8 cellular contexts compared by ENCODE assay signal in genomic region chrX:20265221-20265725, GRCh38. TPM values are rescaled to one million over a fixed set of nuclear protein-coding genes. Genes with fewer than 3 reads are reported as not detected.
DNase-seq lines count a peak whose midpoint lies in the region; ATAC-seq, FAIRE-seq and TF ChIP-seq lines count a peak whose summit lies in the region.

No MANE protein-coding gene starts in this region.

- TF ChIP-seq POLR2A in gastroesophageal sphincter (IDR thresholded peaks at IDR 0.05) (peak in 1 of 2 donors; percentile 18), upper lobe of left lung (IDR thresholded peaks at IDR 0.05) (peak in 2 of 4 donors; percentile 67 to 70)

- H3K79me2 ChIP-seq in osteoblast (ENCODE audit: insufficient read depth, low read length) = peaks cover 42% of the 10 kb centered on the region

- TF ChIP-seq CTCF in gastroesophageal sphincter (IDR thresholded peaks at IDR 0.05) (no peak), osteoblast (IDR thresholded peaks at IDR 0.05; ENCODE audit: extremely low read depth, low read depth, low read length) (no peak), upper lobe of left lung (IDR thresholded peaks at IDR 0.05) (no peak)

- 0% methylated on average over 7 of the region's 26 CpGs; no CpG with 5 or more reads in 1 of the 2 donors for WGBS in gastroesophageal sphincter (ENCODE audit: low coverage in 1 of 2), 2 donors
- 0 to 21% methylated on average over 8 to 26 of the region's 26 CpGs for WGBS in upper lobe of left lung, 2 donors

- H3K4me1 ChIP-seq in gastroesophageal sphincter (peaks cover 0 to 18% (median 0%) of the 10 kb centered on the region in 3 donors), osteoblast (ENCODE audit: insufficient read depth, low read length) (peaks cover 22% of the 10 kb centered on the region), upper lobe of left lung (peaks cover 0 to 15% (median 8%) of the 10 kb centered on the region in 4 donors)

- H3K27me3 ChIP-seq in gastroesophageal sphincter = no peaks in the 10 kb centered on the region
- no peaks in the 10 kb centered on the region for H3K27me3 ChIP-seq in osteoblast (ENCODE audit: insufficient read depth, low read length)
- H3K27me3 ChIP-seq in upper lobe of left lung = no peaks in the 10 kb centered on the region

- H3K27ac ChIP-seq in gastroesophageal sphincter (peak overlapping the region; percentile 76 to 91 (median 85)), osteoblast (ENCODE audit: low read depth, low read length) (peak overlapping the region; percentile 97), upper lobe of left lung (peak overlapping the region; percentile 87 to 94 (median 91))

- H3K4me3 ChIP-seq in gastroesophageal sphincter = peak overlapping the region; percentile 69 to 81
- peak overlapping the region; percentile 79 for H3K4me3 ChIP-seq in osteoblast (ENCODE audit: insufficient read depth, low read length)
- H3K4me3 ChIP-seq in upper lobe of left lung = peak overlapping the region; percentile 30 to 72 (median 66)

- no peak overlapping the region for H2AFZ ChIP-seq in osteoblast (ENCODE audit: low read length)

- peak; percentile 71 for FAIRE-seq in RCC 7860 (lab: Jason Lieb, UNC)

- peak; percentile 47 for DNase-seq in AG08395 (ENCODE audit: low spot score)
- peak; percentile 62 for DNase-seq in RCC 7860 (ENCODE audit: low spot score)
- DNase-seq in activated gamma-delta T cell (lab: John Stamatoyannopoulos, UW) = peak; percentile 42
- DNase-seq in osteoblast (ENCODE audit: insufficient read length, low spot score, missing footprints) = peak; percentile 92
- DNase-seq in upper lobe of left lung = peak; percentile 77 to 83

- peaks cover 15% of the 10 kb centered on the region for H4K20me1 ChIP-seq in osteoblast (ENCODE audit: insufficient read depth, low read length)

- H3K36me3 ChIP-seq in gastroesophageal sphincter (no peaks in the 10 kb centered on the region), osteoblast (ENCODE audit: insufficient read depth, low read length) (no peaks in the 10 kb centered on the region), upper lobe of left lung (no peaks in the 10 kb centered on the region)

- TF ChIP-seq EP300 in gastroesophageal sphincter (IDR thresholded peaks at IDR 0.05) = no peak
- TF ChIP-seq EP300 in upper lobe of left lung (IDR thresholded peaks at IDR 0.05) = no peak

- H3K9me3 ChIP-seq in gastroesophageal sphincter (no peaks in the 10 kb centered on the region), osteoblast (ENCODE audit: low read depth, low read length) (no peaks in the 10 kb centered on the region), upper lobe of left lung (no peaks in the 10 kb centered on the region)

- peak overlapping the region; percentile 77 for H3K4me2 ChIP-seq in osteoblast (ENCODE audit: insufficient read depth, low read length)

- ATAC-seq in GM18868 (IDR thresholded peaks at IDR 0.05; ENCODE audit: unreplicated experiment) (peak; percentile 38), HG03354 (IDR thresholded peaks at IDR 0.05; ENCODE audit: poor library complexity, severe bottlenecking, unreplicated experiment) (peak; percentile 40), gastroesophageal sphincter (peak; percentile 36), upper lobe of left lung (ENCODE audit: low FRiP score in 2 of 2) (peak; percentile 61 to 76)

RNA-seq across cellular contexts. Expression of gene RPS6KA3, which starts 1.4 kb away (rescaled TPM):
- 10 to 100 TPM; 33.8 to 55.4 (median 46.4) TPM for total RNA-seq in gastroesophageal sphincter
- 45.4 and 54.6 TPM in 2 replicates for total RNA-seq in osteoblast
- total RNA-seq in upper lobe of left lung = 10 to 100 TPM; 24.6 to 93.0 (median 58.4) TPM

Comparison
In these comparisons a context has a peak if more than half of its experiments do, and no peak if none do; other contexts are left out.
1. Peak in every context shown above with its lines: DNase-seq, ATAC-seq, H3K4me3 ChIP-seq and H3K27ac ChIP-seq.
2. DNase-seq: peak in every context shown above with its lines; median percentile 92 in osteoblast; 80 in upper lobe of left lung; 62 in RCC 7860; 47 in AG08395; 42 in activated gamma-delta T cell.